8 cellular contexts compared by ENCODE assay signal in genomic region chr5:67156976-67157583, GRCh38. TPM values are rescaled to one million over a fixed set of nuclear protein-coding genes. Genes with fewer than 3 reads are reported as not detected.
DNase-seq lines count a peak whose midpoint lies in the region; ATAC-seq and TF ChIP-seq lines count a peak whose summit lies in the region.

No MANE protein-coding gene starts in this region.

- peak; percentile 70 for ATAC-seq in GM18498 (IDR thresholded peaks at IDR 0.05; ENCODE audit: unreplicated experiment)
- peak in 1 of 2 donors; percentile 45 for ATAC-seq in lower lobe of right lung

- no peaks in the 10 kb centered on the region for H3K27me3 ChIP-seq in HL-60 (ENCODE audit: insufficient read depth, poor library complexity, severe bottlenecking)
- no peaks in the 10 kb centered on the region for H3K27me3 ChIP-seq in lower lobe of right lung (ENCODE audit: low read depth)
- H3K27me3 ChIP-seq in tibial nerve, result no peaks in the 10 kb centered on the region

- intact Hi-C loops in MCF 10A (cut with micrococcal nuclease), result loop anchor here (1.0 to 10.0 kb wide), 3 partner anchors 52 to 1096 kb away; no protein-coding TSS in a partner anchor
- intact Hi-C loops in lower lobe of right lung (cut with DNase I), result no loop called here

- CTCF ChIA-PET in MCF 10A (lab: Yijun Ruan, JAX), result interaction anchor here (0.6 to 6.6 kb wide), 22 partner anchors 9 to 1292 kb away, joined by 3 to 76 read pairs (median 4); partner anchors contain the start of gene CD180

- no peak for TF ChIP-seq EP300 in tibial nerve (IDR thresholded peaks at IDR 0.05)

- H3K27me3 Mint-ChIP-seq in T-helper 2 cell treated with Interferon-gamma antibody and Interleukin-4, amounts not matched to agents 5 μg/mL and 100 μg/mL, for 36 hours (ENCODE audit: low read depth), result no peaks in the 10 kb centered on the region
- no peaks in the 10 kb centered on the region for H3K27me3 Mint-ChIP-seq in MCF 10A (ENCODE audit: insufficient read depth, unreplicated experiment)

- no peaks in the 10 kb centered on the region for H3K9me3 ChIP-seq in lower lobe of right lung
- H3K9me3 ChIP-seq in tibial nerve, result no peaks in the 10 kb centered on the region

- no TSS peak for BruUV-seq in MCF 10A (replicated peaks; lab: Mats Ljungman, UMichigan)

- peaks cover 76% of the 10 kb centered on the region for H3K36me3 ChIP-seq in lower lobe of right lung
- peaks cover 0 to 21% (median 0%) of the 10 kb centered on the region in 3 donors for H3K36me3 ChIP-seq in tibial nerve

- no peak overlapping the region for H3K27ac ChIP-seq in HL-60 (replicated peaks)
- H3K27ac ChIP-seq in lower lobe of right lung, result no peak overlapping the region
- H3K27ac ChIP-seq in tibial nerve, result no peak overlapping the region

- peaks cover 47% of the 10 kb centered on the region for H3K4me1 Mint-ChIP-seq in T-helper 2 cell treated with Interferon-gamma antibody and Interleukin-4, amounts not matched to agents 5 μg/mL and 100 μg/mL, for 36 hours (ENCODE audit: low read depth)
- peaks cover 18% of the 10 kb centered on the region for H3K4me1 Mint-ChIP-seq in MCF 10A (ENCODE audit: insufficient read depth, unreplicated experiment)

- H3K9me3 Mint-ChIP-seq in T-helper 2 cell treated with Interferon-gamma antibody and Interleukin-4, amounts not matched to agents 5 μg/mL and 100 μg/mL, for 36 hours, result no peaks in the 10 kb centered on the region
- H3K9me3 Mint-ChIP-seq in MCF 10A (ENCODE audit: unreplicated experiment), result no peaks in the 10 kb centered on the region

- TF ChIP-seq CTCF in HL-60 (IDR thresholded peaks at IDR 0.05; ENCODE audit: insufficient read depth, low read length), result peak; percentile 25
- TF ChIP-seq CTCF in MCF 10A (IDR thresholded peaks at IDR 0.05; ENCODE audit: unreplicated experiment), result peak; percentile 81
- peak; percentile 80 for TF ChIP-seq CTCF in lower lobe of right lung (IDR thresholded peaks at IDR 0.05)
- peak; percentile 66 to 77 (median 75) for TF ChIP-seq CTCF in tibial nerve (IDR thresholded peaks at IDR 0.05)

- no peak overlapping the region for H3K4me3 Mint-ChIP-seq in T-helper 2 cell treated with Interferon-gamma antibody and Interleukin-4, amounts not matched to agents 5 μg/mL and 100 μg/mL, for 36 hours
- no peak overlapping the region for H3K4me3 Mint-ChIP-seq in MCF 10A (ENCODE audit: unreplicated experiment)

- 59 to 61% methylated on average over 5 of the region's 5 CpGs for WGBS in tibial nerve, 2 donors

- no peak for TF ChIP-seq POLR2A in tibial nerve (IDR thresholded peaks at IDR 0.05)

- peaks cover 27% of the 10 kb centered on the region for H3K36me3 Mint-ChIP-seq in T-helper 2 cell treated with Interferon-gamma antibody and Interleukin-4, amounts not matched to agents 5 μg/mL and 100 μg/mL, for 36 hours (ENCODE audit: low read depth)
- peaks cover 35% of the 10 kb centered on the region for H3K36me3 Mint-ChIP-seq in MCF 10A (ENCODE audit: insufficient read depth, unreplicated experiment)

- peaks cover 13% of the 10 kb centered on the region for H3K4me1 ChIP-seq in lower lobe of right lung
- H3K4me1 ChIP-seq in tibial nerve, result no peaks in the 10 kb centered on the region

- no peak overlapping the region for H3K4me3 ChIP-seq in HL-60 (replicated peaks; ENCODE audit: insufficient read depth, low read length)
- H3K4me3 ChIP-seq in lower lobe of right lung, result no peak overlapping the region
- no peak overlapping the region for H3K4me3 ChIP-seq in tibial nerve

- DNase-seq in AG08396 (ENCODE audit: low spot score) (peak; percentile 31), HL-60 (ENCODE audit: low read depth in 1 of 2, low spot score in 1 of 2) (no peak), MCF 10A (ENCODE audit: unreplicated experiment) (peak; percentile 52), lower lobe of right lung (no peak), tibial nerve (ENCODE audit: low spot score in 2 of 2) (peak in 1 of 2 donors; percentile 28), NCI-H774 (lab: John Stamatoyannopoulos, UW) (no peak)
- DNase-seq in T-helper 2 cell treated with Interferon-gamma antibody and Interleukin-4, amounts not matched to agents 5 μg/mL and 100 μg/mL, for 36 hours (ENCODE audit: low spot score), result no peak

- POLR2A ChIA-PET in MCF 10A (lab: Yijun Ruan, JAX), result interaction anchor here (0.7 kb wide), 2 partner anchors 27 to 199 kb away, joined by 3 read pairs; no protein-coding TSS in a partner anchor

- H3K27ac Mint-ChIP-seq in T-helper 2 cell treated with Interferon-gamma antibody and Interleukin-4, amounts not matched to agents 5 μg/mL and 100 μg/mL, for 36 hours, result peak overlapping the region; percentile 13
- no peak overlapping the region for H3K27ac Mint-ChIP-seq in MCF 10A (ENCODE audit: low read depth, unreplicated experiment)

RNA-seq across cellular contexts. Expression of gene CD180, which starts 39.5 kb away (rescaled TPM):
- total RNA-seq in MCF 10A (2022) (0.07 TPM in 1 of 2 replicates, not detected in the other), lower lobe of right lung (4.9 TPM), tibial nerve (1 to 10 TPM in 1 of 4 donors, under 1 TPM in 3; 0.21 to 2.7 (median 0.52) TPM)

Comparison
In these comparisons a context has a peak if more than half of its experiments do, and no peak if none do; other contexts are left out.
1. DNase-seq: peak in AG08396 (single experiment) and MCF 10A (single experiment); none in HL-60 (0 of 2), T-helper 2 cell treated with Interferon-gamma antibody and Interleukin-4, amounts not matched to agents 5 μg/mL and 100 μg/mL, for 36 hours (single experiment), lower lobe of right lung (single experiment) and NCI-H774 (single experiment).
2. CTCF ChIP-seq: peak in every context shown above with its lines; median percentile 81 in MCF 10A; 80 in lower lobe of right lung; 75 in tibial nerve; 25 in HL-60.